Comparison of ENCODE assay signal across 12 cellular contexts in genomic region chr1:61139324-61140055, GRCh38. TPM values are rescaled to one million over a fixed set of nuclear protein-coding genes. Genes with fewer than 3 reads are reported as not detected.
A peak's percentile ranks its signal among the peaks of the same experiment; 100 is the strongest.
DNase-seq lines count a peak whose midpoint lies in the region; FAIRE-seq and TF ChIP-seq lines count a peak whose summit lies in the region.
"Had no signal": no experiment of that assay in that cellular context is flagged by ENCODE, and none has a peak within 500 bp of the region (broad histone marks: within the 10 kb centered on the region; RNA-seq: fewer than 3 reads in every experiment).

No MANE protein-coding gene starts in this region.

- peak overlapping the region in 5 of 7 donors; percentile 21 to 75 (median 35) for H3K27ac Mint-ChIP-seq in CD14-positive monocyte
- H3K27ac Mint-ChIP-seq in astrocyte (ENCODE audit: unreplicated experiment): no peak overlapping the region

- no peaks in the 10 kb centered on the region for H3K9me3 Mint-ChIP-seq in CD14-positive monocyte
- no peaks in the 10 kb centered on the region for H3K9me3 Mint-ChIP-seq in astrocyte (ENCODE audit: unreplicated experiment)

- FAIRE-seq in astrocyte (lab: Jason Lieb, UNC): peak; percentile 49

- no peaks in the 10 kb centered on the region for H3K79me2 ChIP-seq in astrocyte (ENCODE audit: insufficient read depth, low read length)

- 63% methylated on average over 11 of the region's 11 CpGs for WGBS in liver

- H3K4me3 ChIP-seq in astrocyte (ENCODE audit: insufficient read depth, low read depth, low read length): no peak overlapping the region
- no peak overlapping the region for H3K4me3 ChIP-seq in liver (ENCODE audit: low read depth in 1 of 3, low read length in 3 of 3)
- H3K4me3 ChIP-seq: colonic mucosa had no signal

- no peaks in the 10 kb centered on the region for H4K20me1 ChIP-seq in astrocyte (ENCODE audit: insufficient read depth, low read length)

- H3K4me3 Mint-ChIP-seq in CD14-positive monocyte (peak overlapping the region in 1 of 2 donors; percentile 44), astrocyte (ENCODE audit: unreplicated experiment) (no peak overlapping the region)

- DNase-seq in CD14-positive monocyte (ENCODE audit: low spot score) (peak; percentile 66), MV-4-11 (lab: John Stamatoyannopoulos, UW) (peak; percentile 91), astrocyte (ENCODE audit: low read depth) (peak; percentile 21), OCI-M2 (lab: John Stamatoyannopoulos, UW; ENCODE audit: unreplicated experiment) (no peak), NCI-H1105 treated with DMSO at 0.1 percent for 48 hours (lab: John Stamatoyannopoulos, UW) (no peak), occipital lobe (lab: John Stamatoyannopoulos, UW) (no peak), NCI-H446 treated with DMSO at 0.1 percent for 48 hours (lab: John Stamatoyannopoulos, UW) (no peak)
- DNase-seq: activated CD4-positive, alpha-beta T cell treated with anti-CD3 and anti-CD28 coated beads, Interleukin-2, amount 50 U/mL, for 48 hours; colonic mucosa; left colon; NCI-H226 had no signal

- H3K9me3 ChIP-seq in astrocyte (ENCODE audit: insufficient read depth, low read depth, low read length) (no peaks in the 10 kb centered on the region), liver (ENCODE audit: control insufficient read depth in 4 of 4, low read length in 3 of 4) (no peaks in the 10 kb centered on the region)
- H3K9me3 ChIP-seq: colonic mucosa had no signal

- no peak overlapping the region for H3K4me2 ChIP-seq in astrocyte (ENCODE audit: low read length)

- H3K4me1 Mint-ChIP-seq in CD14-positive monocyte (peaks cover 29% of the 10 kb centered on the region), astrocyte (ENCODE audit: low read depth, unreplicated experiment) (peaks cover 9% of the 10 kb centered on the region)

- H3K4me1 ChIP-seq in astrocyte (ENCODE audit: insufficient read depth, low read length) (peaks cover 7% of the 10 kb centered on the region), liver (ENCODE audit: control insufficient read depth in 4 of 4, insufficient read depth in 4 of 4, low read length in 3 of 4) (peaks cover 9 to 47% (median 33%) of the 10 kb centered on the region in 4 donors)

- H3K27me3 Mint-ChIP-seq in CD14-positive monocyte (ENCODE audit: low read depth in 3 of 3) (peaks cover 0 to 2% (median 1%) of the 10 kb centered on the region in 3 donors), astrocyte (ENCODE audit: low read depth, unreplicated experiment) (peaks cover 10% of the 10 kb centered on the region)

- H2AFZ ChIP-seq in astrocyte (ENCODE audit: low read depth, low read length): no peak overlapping the region

- H3K27me3 ChIP-seq in astrocyte (ENCODE audit: insufficient read depth, low read length): no peaks in the 10 kb centered on the region
- H3K27me3 ChIP-seq in liver (ENCODE audit: control insufficient read depth in 4 of 4, insufficient read depth in 4 of 4, low read length in 3 of 4): no peaks in the 10 kb centered on the region
- H3K27me3 ChIP-seq: colonic mucosa had no signal

- H3K27ac ChIP-seq in astrocyte (ENCODE audit: low read depth, low read length) (no peak overlapping the region), liver (ENCODE audit: low read depth in 1 of 2, low read length in 2 of 2) (peak overlapping the region; percentile 26 to 55)
- H3K27ac ChIP-seq: colonic mucosa had no signal

- no peak for TF ChIP-seq CTCF in CD14-positive monocyte (IDR thresholded peaks at IDR 0.05)
- no peak for TF ChIP-seq CTCF in astrocyte (IDR thresholded peaks at IDR 0.05; ENCODE audit: insufficient read depth, low read depth, low read length)
- TF ChIP-seq CTCF in liver (IDR thresholded peaks at IDR 0.05; ENCODE audit: low read depth, low read length, missing input control): no peak

- H3K36me3 ChIP-seq in astrocyte (ENCODE audit: insufficient read depth, low read length) (no peaks in the 10 kb centered on the region), liver (ENCODE audit: control insufficient read depth in 4 of 4, insufficient read depth in 3 of 4, low read depth in 1 of 4, low read length in 3 of 4) (no peaks in the 10 kb centered on the region)
- H3K36me3 ChIP-seq: colonic mucosa had no signal

- H3K36me3 Mint-ChIP-seq in CD14-positive monocyte (peaks cover 0 to 2% of the 10 kb centered on the region in 2 donors), astrocyte (ENCODE audit: low read depth, unreplicated experiment) (no peaks in the 10 kb centered on the region)

- intact Hi-C loops in CD14-positive monocyte (cut with micrococcal nuclease): loop anchor here in 1 of 2 donors (10.0 kb wide), 1 partner anchor 65 kb away; no protein-coding TSS in a partner anchor

- peak in 1 of 2 donors; percentile 39 for TF ChIP-seq RAD21 in liver (IDR thresholded peaks at IDR 0.05)

- no peak overlapping the region for H3K9ac ChIP-seq in astrocyte (ENCODE audit: low read length)
- H3K9ac ChIP-seq in liver (ENCODE audit: low read depth in 1 of 2, low read length in 2 of 2): no peak overlapping the region

TF ChIP-seq in liver, 16 proteins besides CTCF, POLR2A, EP300 and RAD21:
- TF ChIP-seq, protein P1, sequence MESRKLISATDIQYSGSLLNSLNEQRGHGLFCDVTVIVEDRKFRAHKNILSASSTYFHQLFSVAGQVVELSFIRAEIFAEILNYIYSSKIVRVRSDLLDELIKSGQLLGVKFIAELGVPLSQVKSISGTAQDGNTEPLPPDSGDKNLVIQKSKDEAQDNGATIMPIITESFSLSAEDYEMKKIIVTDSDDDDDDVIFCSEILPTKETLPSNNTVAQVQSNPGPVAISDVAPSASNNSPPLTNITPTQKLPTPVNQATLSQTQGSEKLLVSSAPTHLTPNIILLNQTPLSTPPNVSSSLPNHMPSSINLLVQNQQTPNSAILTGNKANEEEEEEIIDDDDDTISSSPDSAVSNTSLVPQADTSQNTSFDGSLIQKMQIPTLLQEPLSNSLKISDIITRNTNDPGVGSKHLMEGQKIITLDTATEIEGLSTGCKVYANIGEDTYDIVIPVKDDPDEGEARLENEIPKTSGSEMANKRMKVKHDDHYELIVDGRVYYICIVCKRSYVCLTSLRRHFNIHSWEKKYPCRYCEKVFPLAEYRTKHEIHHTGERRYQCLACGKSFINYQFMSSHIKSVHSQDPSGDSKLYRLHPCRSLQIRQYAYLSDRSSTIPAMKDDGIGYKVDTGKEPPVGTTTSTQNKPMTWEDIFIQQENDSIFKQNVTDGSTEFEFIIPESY (IDR thresholded peaks at IDR 0.05): no peak
- TF ChIP-seq EGR1 (IDR thresholded peaks at IDR 0.05; ENCODE audit: low read depth in 2 of 2) (no peak), TAF1 (conservative IDR thresholded peaks at IDR 0.05) (no peak), RXRA (IDR thresholded peaks at IDR 0.05) (peak in 1 of 2 donors; percentile 11), HNF4G (IDR thresholded peaks at IDR 0.05) (no peak), HNF4A (conservative IDR thresholded peaks at IDR 0.05) (peak in 1 of 2 donors; percentile 14), ATF3 (IDR thresholded peaks at IDR 0.05) (no peak), SP1 (IDR thresholded peaks at IDR 0.05) (no peak), NR2F2 (IDR thresholded peaks at IDR 0.05) (no peak), GABPA (IDR thresholded peaks at IDR 0.05 in 1 of 2, conservative IDR thresholded peaks at IDR 0.05 in 1 of 2) (no peak), JUND (IDR thresholded peaks at IDR 0.05) (peak in 1 of 2 donors; percentile 54), FOXA2 (IDR thresholded peaks at IDR 0.05) (no peak), YY1 (IDR thresholded peaks at IDR 0.05) (no peak)

RNA-seq across cellular contexts. Expression of gene NFIA, which starts 57.1 kb away (rescaled TPM):
- polyA plus RNA-seq in CD14-positive monocyte (1 to 10 TPM; 1.4 to 5.3 TPM), liver (10 to 100 TPM in 1 of 2 donors, 1 to 10 TPM in 1; 6.8 to 53.7 TPM)
- total RNA-seq in astrocyte (4.6 and 7.2 TPM in 2 replicates), liver (10 to 100 TPM; 16.6 to 27.7 TPM), occipital lobe (41.5 TPM)

Comparison
In these comparisons a context has a peak if more than half of its experiments do, and no peak if none do; other contexts are left out.
1. DNase-seq: peak in CD14-positive monocyte (single experiment), MV-4-11 (single experiment) and astrocyte (single experiment); none in OCI-M2 (single experiment), NCI-H1105 treated with DMSO at 0.1 percent for 48 hours (single experiment), occipital lobe (single experiment) and NCI-H446 treated with DMSO at 0.1 percent for 48 hours (single experiment).